ENCODE assay signal across 8 cellular contexts in the genomic region with DNA sequence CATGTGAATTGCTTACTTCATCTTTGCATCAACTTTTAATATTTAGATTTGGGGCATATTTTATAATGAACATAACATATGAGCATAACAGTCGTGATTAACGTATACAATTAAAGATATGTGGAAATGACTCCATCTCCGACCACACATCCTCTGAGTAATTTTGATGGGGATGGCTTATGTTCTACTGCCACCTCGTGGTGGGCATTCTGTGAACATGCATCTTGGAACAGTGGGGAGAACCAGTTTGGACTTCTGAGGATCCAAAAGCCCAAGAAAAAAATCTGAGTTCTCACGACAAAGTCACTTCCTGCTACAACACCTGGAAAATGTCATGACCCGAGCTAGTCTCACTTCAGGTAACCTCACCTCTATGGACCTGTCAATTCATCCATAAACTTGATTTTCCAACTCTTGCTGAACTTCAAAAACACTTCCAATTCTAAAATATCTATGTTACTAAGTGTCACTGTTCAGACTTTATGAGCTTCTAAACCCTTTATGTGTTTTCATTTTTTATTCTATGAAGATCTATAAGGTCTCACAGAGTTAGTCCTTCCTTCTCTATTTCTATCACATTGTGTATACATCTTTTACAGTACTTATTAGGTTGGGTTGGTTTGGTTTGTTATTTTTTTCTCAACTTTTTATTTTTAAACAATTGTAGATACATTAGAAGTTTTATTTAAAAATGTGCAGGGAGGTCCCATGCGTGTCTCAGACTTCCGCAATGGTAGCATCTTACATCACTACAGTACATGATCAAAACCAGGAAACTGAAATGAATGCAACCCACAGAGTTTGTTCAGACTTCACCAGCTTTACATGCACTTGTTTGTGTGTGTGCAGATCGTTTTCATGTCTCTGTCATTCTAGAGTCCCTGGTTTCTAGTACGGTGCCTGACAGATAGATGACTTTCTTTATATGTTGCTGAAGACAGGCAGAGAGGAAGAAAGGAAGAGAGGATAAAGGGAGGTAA.
A peak's percentile ranks its signal among the peaks of the same experiment; 100 is the strongest.
DNase-seq lines count a peak whose midpoint lies in the region; ATAC-seq lines count a peak whose summit lies in the region.

No MANE protein-coding gene starts in this region.

- H3K4me1 Mint-ChIP-seq in central memory CD8-positive, alpha-beta T cell: no peaks in the 10 kb centered on the region

- ATAC-seq in HG03095 (IDR thresholded peaks at IDR 0.05; ENCODE audit: unreplicated experiment): peak; percentile 73
- ATAC-seq in activated CD4-positive, CD25-positive, alpha-beta regulatory T cell treated with anti-CD3 and anti-CD28 coated beads, Interleukin-2, amount 50 U/mL, for 24 hours: peak; percentile 80 to 87
- ATAC-seq in central memory CD8-positive, alpha-beta T cell (replicated peaks; ENCODE audit: extremely low read depth, poor library complexity, severe bottlenecking): no peak

- H3K4me3 Mint-ChIP-seq in central memory CD8-positive, alpha-beta T cell: no peak overlapping the region

- peaks cover 23% of the 10 kb centered on the region for H3K27me3 Mint-ChIP-seq in central memory CD8-positive, alpha-beta T cell

- H3K9me3 Mint-ChIP-seq in central memory CD8-positive, alpha-beta T cell: no peaks in the 10 kb centered on the region

- no peaks in the 10 kb centered on the region for H3K36me3 Mint-ChIP-seq in central memory CD8-positive, alpha-beta T cell (ENCODE audit: insufficient read depth)

- DNase-seq in NCI-H446 (lab: John Stamatoyannopoulos, UW) (peak; percentile 51 to 71), NCI-H446 treated with DMSO at 0.1 percent for 48 hours (lab: John Stamatoyannopoulos, UW) (no peak), NCI-H2227 treated with DMSO at 0.1 percent for 48 hours (lab: John Stamatoyannopoulos, UW) (peak; percentile 72), left kidney (ENCODE audit: low read depth, low spot score) (peak; percentile 85)
- peak; percentile 51 to 52 for DNase-seq in central memory CD8-positive, alpha-beta T cell (ENCODE audit: low spot score in 2 of 2)
- peak; percentile 48 to 69 (median 53) for DNase-seq in stimulated activated CD4-positive, alpha-beta T cell treated with anti-CD3 and anti-CD28 coated beads, TNF-alpha, amount 100 ng/mL, for 24 hours (ENCODE audit: low read depth in 3 of 3)

- no peak overlapping the region for H3K27ac Mint-ChIP-seq in central memory CD8-positive, alpha-beta T cell (ENCODE audit: low read depth)
